Comparison of ENCODE assay signal across 8 cellular contexts in genomic region chr1:148120395-148120794, GRCh38. TPM values are rescaled to one million over a fixed set of nuclear protein-coding genes. Genes with fewer than 3 reads are reported as not detected.
DNase-seq lines count a peak whose midpoint lies in the region; ATAC-seq, FAIRE-seq and TF ChIP-seq lines count a peak whose summit lies in the region.
"Not testable (repeated sequence)": the region's sequence is repeated elsewhere in the genome, so short reads cannot be mapped to it uniquely, and the experiment has no call there.

No MANE protein-coding gene starts in this region.

- not testable (repeated sequence) for H3K9me1 ChIP-seq in IMR-90 (ENCODE audit: insufficient read depth, low read length)

- not testable (repeated sequence) for H3K14ac ChIP-seq in IMR-90 (replicated peaks; ENCODE audit: low read depth, low read length)

- not testable (repeated sequence) for H3K9me3 Mint-ChIP-seq in endodermal cell, nephron

- H3K27ac Mint-ChIP-seq in endodermal cell, nephron: not testable (repeated sequence)

- not testable (repeated sequence) for H2BK5ac ChIP-seq in IMR-90 (ENCODE audit: low read depth, low read length, poor library complexity, severe bottlenecking)

- not testable (repeated sequence) for H3K56ac ChIP-seq in IMR-90 (ENCODE audit: extremely low read depth, insufficient read depth, low read length)

- not testable (repeated sequence) for H4K8ac ChIP-seq in IMR-90 (ENCODE audit: low read depth in 2 of 2, low read length in 2 of 2)

- H2AK9ac ChIP-seq in IMR-90 (replicated peaks; ENCODE audit: low read depth, low read length, poor library complexity), result not testable (repeated sequence)

- 46% methylated on average over 5 of the region's 5 CpGs for WGBS in A549 (ENCODE audit: missing lambda C conversion rate)
- WGBS in IMR-90 (ENCODE audit: extremely low coverage in 2 of 2, insufficient read length in 1 of 2), 2 experiments, result no CpG with 5 or more reads among the region's 5 CpGs
- 89% methylated on average over 2 of the region's 5 CpGs; no CpG with 5 or more reads in 1 of the 2 experiments for WGBS in endodermal cell (ENCODE audit: insufficient coverage in 1 of 2, insufficient read length in 1 of 2), 2 experiments

- ATAC-seq in A549; IMR-90 (ENCODE audit: low read depth): not testable (repeated sequence)

- H2AFZ ChIP-seq in IMR-90 (replicated peaks; ENCODE audit: low read length, poor library complexity), result not testable (repeated sequence)

- H4K5ac ChIP-seq in IMR-90 (ENCODE audit: low read depth, low read length), result not testable (repeated sequence)

- not testable (repeated sequence) for H3K79me1 ChIP-seq in IMR-90 (ENCODE audit: low read depth in 1 of 2, low read length in 2 of 2)

- H2AK5ac ChIP-seq in IMR-90 (ENCODE audit: low read depth, low read length), result not testable (repeated sequence)

- not testable (repeated sequence) for BruUV-seq in IMR-90 (replicated peaks; lab: Mats Ljungman, UMichigan)

- TF ChIP-seq CTCF in A549 (IDR thresholded peaks at IDR 0.05), result 0 out of 3 replicates have a peak, but pooled peaks have one; percentile 12
- TF ChIP-seq CTCF in IMR-90 (conservative IDR thresholded peaks at IDR 0.05; ENCODE audit: low read depth, low read length), result 0 out of 2 replicates have a peak, but pooled peaks have one; percentile 5
- peak; percentile 48 for TF ChIP-seq CTCF in VCaP (conservative IDR thresholded peaks at IDR 0.05)
- TF ChIP-seq CTCF in endodermal cell (conservative IDR thresholded peaks at IDR 0.05), result peak; percentile 57
- peak in 2 of 3 experiments; percentile 18 to 26 for TF ChIP-seq CTCF in nephron (IDR thresholded peaks at IDR 0.05; ENCODE audit: unreplicated experiment in 3 of 3)

- H3K18ac ChIP-seq in IMR-90 (ENCODE audit: low read depth, low read length), result not testable (repeated sequence)

- H3K4ac ChIP-seq in IMR-90 (ENCODE audit: low read depth, low read length), result not testable (repeated sequence)

- H4K91ac ChIP-seq in IMR-90 (ENCODE audit: insufficient read depth, low read depth, low read length), result not testable (repeated sequence)

- not testable (repeated sequence) for H3K4me3 ChIP-seq in A549; IMR-90 (ENCODE audit: insufficient read depth, low read depth, low read length); endodermal cell (ENCODE audit: low read length)

- not testable (repeated sequence) for H3K9ac ChIP-seq in IMR-90 (ENCODE audit: low read depth, low read length); endodermal cell (ENCODE audit: extremely low read depth, low read length, poor library complexity, severe bottlenecking)

- not testable (repeated sequence) for H3K9me3 ChIP-seq in A549; IMR-90 (ENCODE audit: control insufficient read depth, insufficient read depth, low read length); endodermal cell (ENCODE audit: control insufficient read depth, low read length)

- intact Hi-C loops in IMR-90 (cut with micrococcal nuclease), result not testable (repeated sequence)

- dilution Hi-C loops in IMR-90 (cut with HindIII; ENCODE audit: low sequenced_read_pairs, unreplicated experiment), result not testable (repeated sequence)

- not testable (repeated sequence) for H3K27me3 ChIP-seq in IMR-90 (ENCODE audit: control insufficient read depth, insufficient read depth, low read length); endodermal cell (ENCODE audit: control insufficient read depth, insufficient read depth, low read length, poor library complexity, severe bottlenecking)

- H2BK20ac ChIP-seq in IMR-90 (ENCODE audit: low read depth, low read length), result not testable (repeated sequence)

- not testable (repeated sequence) for TF ChIP-seq EP300 in A549 (IDR thresholded peaks at IDR 0.05)

- CTCF ChIA-PET in A549 (lab: Yijun Ruan, JAX); IMR-90 (lab: Yijun Ruan, JAX): not testable (repeated sequence)

- H3K4me2 ChIP-seq in A549; IMR-90 (ENCODE audit: low read depth, low read length): not testable (repeated sequence)

- not testable (repeated sequence) for H3K27ac ChIP-seq in A549; IMR-90 (ENCODE audit: insufficient read depth, low read length); VCaP; endodermal cell (ENCODE audit: low read depth, low read length)

- H2BK15ac ChIP-seq in IMR-90 (ENCODE audit: low read depth, low read length), result not testable (repeated sequence)

- FAIRE-seq in A549 (lab: Jason Lieb, UNC), result not testable (repeated sequence)

- not testable (repeated sequence) for H4K20me1 ChIP-seq in IMR-90 (ENCODE audit: insufficient read depth, low read length)

- not testable (repeated sequence) for H3K27me3 Mint-ChIP-seq in endodermal cell (ENCODE audit: insufficient read depth); nephron (ENCODE audit: low read depth)

- H3K23ac ChIP-seq in IMR-90 (ENCODE audit: low read depth, low read length), result not testable (repeated sequence)

- DNase-seq in A549 (ENCODE audit: low read depth in 1 of 2, low spot score in 1 of 2); endodermal cell: not testable (repeated sequence)
- DNase-seq in EH (ENCODE audit: low read depth), result peak; percentile 30
- peak; percentile 0 for DNase-seq in IMR-90
- DNase-seq in NOMO-1 treated with DMSO at 0.1 percent for 48 hours (lab: John Stamatoyannopoulos, UW; ENCODE audit: unreplicated experiment), result peak; percentile 25
- DNase-seq in glomerular visceral epithelial cell (ENCODE audit: extremely low spot score), result peak; percentile 1

- not testable (repeated sequence) for H3K4me1 ChIP-seq in A549; IMR-90 (ENCODE audit: control insufficient read depth, insufficient read depth, low read length); endodermal cell (ENCODE audit: control insufficient read depth, insufficient read depth, low read length)

- in situ Hi-C loops in IMR-90 (cut with MboI; ENCODE audit: low sequenced_read_pairs), result not testable (repeated sequence)

- not testable (repeated sequence) for H3K4me3 Mint-ChIP-seq in endodermal cell, nephron

- not testable (repeated sequence) for H3K36me3 ChIP-seq in IMR-90 (ENCODE audit: control insufficient read depth, insufficient read depth, low read length); endodermal cell (ENCODE audit: control insufficient read depth, insufficient read depth, low read length)

- POLR2A ChIA-PET in A549 (lab: Yijun Ruan, JAX); IMR-90 (lab: Charles Lee; ENCODE audit: unreplicated experiment): not testable (repeated sequence)

- not testable (repeated sequence) for TF ChIP-seq POLR2A in A549 (IDR thresholded peaks at IDR 0.05; ENCODE audit: low read length); IMR-90 (IDR thresholded peaks at IDR 0.05; ENCODE audit: low read depth, low read length)

- H3K4me1 Mint-ChIP-seq in endodermal cell, nephron: not testable (repeated sequence)

- H3K36me3 Mint-ChIP-seq in endodermal cell (ENCODE audit: low read depth), result peaks cover 15% of the 10 kb centered on the region
- not testable (repeated sequence) for H3K36me3 Mint-ChIP-seq in nephron (ENCODE audit: low read depth)

- TF ChIP-seq RAD21 in A549 (conservative IDR thresholded peaks at IDR 0.05 in 1 of 2, IDR thresholded peaks at IDR 0.05 in 1 of 2), result 0 out of 5 replicates have a peak, but pooled peaks of 1 of the 2 experiments have one; percentile 25
- not testable (repeated sequence) for TF ChIP-seq RAD21 in IMR-90 (IDR thresholded peaks at IDR 0.05; ENCODE audit: low read length)

- not testable (repeated sequence) for H2BK120ac ChIP-seq in IMR-90 (ENCODE audit: low read depth, low read length)

RNA-seq across cellular contexts. Expression of gene NBPF11, which starts 31.7 kb away (rescaled TPM):
- polyA plus RNA-seq in A549 (2011; rRNA removed), result 12.1 and 13.8 TPM in 2 replicates
- 3.6 and 4.1 TPM in 2 replicates for polyA plus RNA-seq in A549 (2012; cell fraction: cytosol; rRNA removed)
- polyA plus RNA-seq in A549 (2012; cell fraction: nucleus; rRNA removed), result 11.4 and 16.2 TPM in 2 replicates
- 5.6 to 6.5 TPM (median 5.8 TPM) in 3 replicates for polyA plus RNA-seq in A549 (2017; fragmentation: RNase III; extraction: RNeasy Plus Mini Kit Qiagen cat#74134 plus additional on column Dnase treatment)
- polyA minus RNA-seq in A549 (2011; rRNA and poly(A)+ RNA removed), result 4.8 and 5.9 TPM in 2 replicates
- 2.7 and 2.8 TPM in 2 replicates for total RNA-seq in IMR-90 (2012; rRNA removed)
- polyA plus RNA-seq in IMR-90 (2012; rRNA removed), result 5.6 and 6.5 TPM in 2 replicates
- 1.5 and 1.6 TPM in 2 replicates for polyA plus RNA-seq in IMR-90 (2012; cell fraction: cytosol; rRNA removed)
- polyA plus RNA-seq in IMR-90 (2012; cell fraction: nucleus; rRNA removed; ENCODE audit: low replicate concordance), result 11.5 and 40.4 TPM in 2 replicates
- total RNA-seq in endodermal cell, result 10 to 100 TPM; 21.1 to 24.7 TPM
- polyA plus RNA-seq in endodermal cell (2013, experiment 1 of 2), result 13.8 TPM
- polyA plus RNA-seq in endodermal cell (2013, experiment 2 of 2), result 11.9 TPM

Comparison
In these comparisons a context has a peak if more than half of its experiments do, and no peak if none do; other contexts are left out.
1. CTCF ChIP-seq: peak in every context shown above with its lines; median percentile 57 in endodermal cell; 48 in VCaP; 22 in nephron; 12 in A549; 5 in IMR-90.